ENCODE assay signal across 9 cellular contexts in genomic region chr7:74183653-74184450, GRCh38. TPM values are rescaled to one million over a fixed set of nuclear protein-coding genes. Genes with fewer than 3 reads are reported as not detected.
DNase-seq lines count a peak whose midpoint lies in the region; ATAC-seq and TF ChIP-seq lines count a peak whose summit lies in the region.
"Had no signal": no experiment of that assay in that cellular context is flagged by ENCODE, and none has a peak within 500 bp of the region (broad histone marks: within the 10 kb centered on the region; RNA-seq: fewer than 3 reads in every experiment).

No MANE protein-coding gene starts in this region.

- no peak overlapping the region for H3K4me2 ChIP-seq in SU-DHL-6 (ENCODE audit: low read depth, low read length, poor library complexity, severe bottlenecking)

- H3K79me2 ChIP-seq in SU-DHL-6 (ENCODE audit: insufficient read depth, low read length), result peaks cover 100% of the 10 kb centered on the region

- H3K36me3 ChIP-seq in SU-DHL-6 (ENCODE audit: low read length) (peaks cover 28% of the 10 kb centered on the region), stomach (peaks cover 19 to 40% (median 37%) of the 10 kb centered on the region in 4 donors)

- no peak for TF ChIP-seq POLR2A in stomach (IDR thresholded peaks at IDR 0.05)

- no peak overlapping the region for H3K4me3 ChIP-seq in SU-DHL-6 (ENCODE audit: insufficient read depth, low read length, poor library complexity, severe bottlenecking)
- H3K4me3 ChIP-seq in stomach, result no peak overlapping the region
- H3K4me3 ChIP-seq: Peyer's patch had no signal

- WGBS in stomach, 5 donors, result 57 to 65% (median 63%) methylated on average over 7 of the region's 7 CpGs

- peaks cover 79% of the 10 kb centered on the region for H4K20me1 ChIP-seq in SU-DHL-6 (ENCODE audit: low read depth, low read length)

- H3K9me2 ChIP-seq in SU-DHL-6 (replicated peaks; ENCODE audit: insufficient read depth, low read length), result no peaks in the 10 kb centered on the region

- no peaks in the 10 kb centered on the region for H3K9me3 ChIP-seq in SU-DHL-6 (ENCODE audit: insufficient read depth, low read length)
- H3K9me3 ChIP-seq in stomach, result no peaks in the 10 kb centered on the region
- H3K9me3 ChIP-seq: Peyer's patch had no signal

- H3F3A ChIP-seq in SU-DHL-6 (ENCODE audit: insufficient read depth), result 0 out of 2 replicates have a peak, but pooled peaks cover 6% of the 10 kb centered on the region

- H3K27ac ChIP-seq in SU-DHL-6 (ENCODE audit: low read depth, low read length) (no peak overlapping the region), epithelial cell of prostate (peak overlapping the region; percentile 59), stomach (peak overlapping the region in 3 of 5 donors; percentile 25 to 50 (median 35))

- no peak for TF ChIP-seq EP300 in stomach (IDR thresholded peaks at IDR 0.05)

- DNase-seq in activated gamma-delta T cell treated with Interleukin-2 at 50 U/mL for 16 hours, result peak; percentile 20
- no peak for DNase-seq in activated gamma-delta T cell (lab: John Stamatoyannopoulos, UW)
- DNase-seq in epithelial cell of prostate (ENCODE audit: low read depth, low spot score), result no peak
- no peak for DNase-seq in stomach
- DNase-seq in Ammon's horn (ENCODE audit: low spot score), result no peak

- intact Hi-C loops in stomach (cut with DNase I; ENCODE audit: low total_unique reads), result no loop called here

- H2AFZ ChIP-seq in SU-DHL-6 (ENCODE audit: low read depth, low read length, severe bottlenecking), result no peak overlapping the region

- no peak overlapping the region for H3K9ac ChIP-seq in SU-DHL-6 (ENCODE audit: low read length)

- H3K27me3 ChIP-seq in SU-DHL-6 (ENCODE audit: low read length) (no peaks in the 10 kb centered on the region), stomach (no peaks in the 10 kb centered on the region)
- H3K27me3 ChIP-seq: Peyer's patch had no signal

- H3K4me1 ChIP-seq in stomach, result peaks cover 78 to 100% (median 93%) of the 10 kb centered on the region in 4 donors

- ATAC-seq in GM21390 (IDR thresholded peaks at IDR 0.05; ENCODE audit: unreplicated experiment) (no peak), GM19035 (IDR thresholded peaks at IDR 0.05; ENCODE audit: unreplicated experiment) (no peak)

- peak; percentile 57 for TF ChIP-seq CTCF in SU-DHL-6 (IDR thresholded peaks at IDR 0.05; ENCODE audit: insufficient read depth, low read length, poor library complexity, severe bottlenecking)
- TF ChIP-seq CTCF in stomach (IDR thresholded peaks at IDR 0.05), result peak in 1 of 7 experiments; percentile 5

RNA-seq across cellular contexts. Expression of gene EIF4H, which starts 9.7 kb away (rescaled TPM):
- 100 to 1,000 TPM in 4 of 5 donors, 10 to 100 TPM in 1; 71.2 to 235 (median 180) TPM for total RNA-seq in stomach
- polyA plus RNA-seq in stomach, result 100 to 1,000 TPM; 144 to 206 (median 149) TPM

RNA-seq across cellular contexts. Expression of gene LAT2, which starts 26.0 kb away (rescaled TPM):
- 100 to 1,000 TPM in 1 of 5 donors, 1 to 10 TPM in 3, under 1 TPM in 1; 0.45 to 150 (median 3.9) TPM for total RNA-seq in stomach
- 1 to 10 TPM; 6.3 to 8.7 (median 7.2) TPM for polyA plus RNA-seq in stomach
